ENCODE assay signal across 18 cellular contexts in genomic region chr11:9849384-9849783, GRCh38.
"Had no signal": no experiment of that assay in that cellular context is flagged by ENCODE, and none has a peak within 500 bp of the region (broad histone marks: within the 10 kb centered on the region; RNA-seq: fewer than 3 reads in every experiment).

No MANE protein-coding gene starts in this region.

- H3K27me3 ChIP-seq: esophagus muscularis mucosa, right atrium auricular region, tibial artery, uterus had no signal

- H3K4me3 ChIP-seq: coronary artery, esophagus muscularis mucosa, right atrium auricular region, skin epidermis, tibial artery, uterus had no signal

- DNase-seq: activated CD4-positive, alpha-beta T cell treated with anti-CD3 and anti-CD28 coated beads for 4 hours; activated CD8-positive, alpha-beta T cell treated with anti-CD3 and anti-CD28 coated beads for 36 hours; activated effector memory CD4-positive, alpha-beta T cell treated with anti-CD3 and anti-CD28 coated beads, Interleukin-2, amount 50 U/mL, for 16 hours; activated T-cell treated with anti-CD3 and anti-CD28 coated beads, Interleukin-2, amount 50 U/mL, for 48 hours; central memory CD4-positive, alpha-beta T cell; effector CD4-positive, alpha-beta T cell; hypothalamus; occipital lobe; stimulated activated CD4-positive, alpha-beta T cell treated with anti-CD3 and anti-CD28 coated beads, Interleukin-15, amount 100 ng/mL, for 24 hours; stimulated activated CD4-positive, alpha-beta T cell treated with anti-CD3 and anti-CD28 coated beads, Interleukin-4, amount 100 ng/mL, for 24 hours; stimulated activated naive CD4-positive, alpha-beta T cell; tibial artery; uterus had no signal

- H3K4me1 ChIP-seq: esophagus muscularis mucosa, right atrium auricular region, tibial artery, uterus had no signal

- H3K27ac ChIP-seq: coronary artery, esophagus muscularis mucosa, right atrium auricular region, skin epidermis, tibial artery, uterus had no signal

- H3K36me3 ChIP-seq: uterus had no signal

- H3K9me3 ChIP-seq: esophagus muscularis mucosa, right atrium auricular region, tibial artery, uterus had no signal

- ATAC-seq: activated CD8-positive, alpha-beta T cell treated with anti-CD3 and anti-CD28 coated beads for 36 hours; WTC11 had no signal
